Comparison of ENCODE assay signal across 8 cellular contexts in the genomic region with DNA sequence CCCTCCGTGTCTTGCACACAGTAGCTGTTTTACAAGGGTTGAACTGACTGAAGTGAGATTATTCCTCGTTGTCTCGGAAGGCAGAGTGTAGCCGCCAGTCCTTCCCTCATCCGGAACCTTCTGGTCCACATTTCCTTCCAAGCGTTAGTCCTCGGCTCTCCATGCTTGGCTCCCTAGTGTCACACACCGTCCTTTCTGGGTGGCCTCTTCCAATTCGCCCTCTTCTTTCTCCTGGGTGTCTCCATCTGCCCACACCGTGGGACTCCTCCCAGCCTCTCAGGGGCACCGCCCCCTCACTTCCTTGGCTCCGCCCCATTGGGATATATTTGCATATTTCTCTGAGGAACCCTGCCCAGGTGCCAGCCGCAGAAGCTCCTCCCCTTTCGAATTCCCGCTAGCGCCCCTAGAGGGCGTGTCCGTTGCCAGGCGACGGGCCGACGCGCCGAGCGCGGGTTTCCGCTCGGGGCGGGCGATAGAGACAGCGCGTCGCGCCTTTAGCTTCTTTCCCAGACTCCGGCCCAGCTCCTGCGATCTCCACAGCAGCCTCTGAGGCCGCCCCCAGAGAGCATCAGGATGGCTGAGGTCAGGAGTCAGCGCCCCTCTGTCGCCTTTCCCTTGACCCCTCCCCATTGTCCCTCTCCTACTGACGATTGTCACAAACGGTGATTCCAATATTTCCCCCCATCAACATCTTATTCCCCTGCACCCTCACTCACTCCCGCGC. TPM values are rescaled to one million over a fixed set of nuclear protein-coding genes. Genes with fewer than 3 reads are reported as not detected.
DNase-seq lines count a peak whose midpoint lies in the region; FAIRE-seq and TF ChIP-seq lines count a peak whose summit lies in the region.

A gene with protein sequence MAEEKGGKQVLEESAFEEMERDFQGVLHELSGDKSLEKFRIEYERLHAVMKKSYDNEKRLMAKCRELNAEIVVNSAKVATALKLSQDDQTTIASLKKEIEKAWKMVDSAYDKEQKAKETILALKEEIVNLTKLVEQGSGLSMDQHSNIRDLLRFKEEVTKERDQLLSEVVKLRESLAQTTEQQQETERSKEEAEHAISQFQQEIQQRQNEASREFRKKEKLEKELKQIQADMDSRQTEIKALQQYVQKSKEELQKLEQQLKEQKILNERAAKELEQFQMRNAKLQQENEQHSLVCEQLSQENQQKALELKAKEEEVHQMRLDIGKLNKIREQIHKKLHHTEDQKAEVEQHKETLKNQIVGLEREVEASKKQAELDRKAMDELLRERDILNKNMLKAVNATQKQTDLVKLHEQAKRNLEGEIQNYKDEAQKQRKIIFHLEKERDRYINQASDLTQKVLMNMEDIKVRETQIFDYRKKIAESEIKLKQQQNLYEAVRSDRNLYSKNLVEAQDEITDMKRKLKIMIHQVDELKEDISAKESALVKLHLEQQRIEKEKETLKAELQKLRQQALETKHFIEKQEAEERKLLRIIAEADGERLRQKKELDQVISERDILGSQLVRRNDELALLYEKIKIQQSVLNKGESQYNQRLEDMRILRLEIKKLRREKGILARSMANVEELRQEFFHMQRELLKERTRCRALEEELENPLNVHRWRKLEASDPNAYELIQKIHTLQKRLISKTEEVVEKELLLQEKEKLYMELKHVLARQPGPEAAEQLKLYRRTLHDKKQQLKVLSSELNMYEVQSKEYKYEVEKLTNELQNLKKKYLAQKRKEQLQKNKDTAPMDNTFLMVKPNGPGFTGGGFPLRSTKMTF (plus strand): TSS at position 509 of the 724 bp plus-strand sequence. CDS start 65 bp downstream, at position 574.

- no peaks in the 10 kb centered on the region for H3K27me3 ChIP-seq in neutrophil
- H3K27me3 ChIP-seq in subcutaneous abdominal adipose tissue (ENCODE audit: control insufficient read depth in 5 of 5, insufficient read depth in 4 of 5, low read length in 5 of 5): no peaks in the 10 kb centered on the region

- peak; percentile 86 for TF ChIP-seq CTCF in neutrophil (IDR thresholded peaks at IDR 0.05)

- H3K4me1 ChIP-seq in neutrophil (ENCODE audit: control insufficient read depth in 1 of 2, insufficient read depth in 1 of 2, low read depth in 1 of 2, low read length in 1 of 2) (peaks cover 68 to 71% of the 10 kb centered on the region in 2 experiments), subcutaneous abdominal adipose tissue (ENCODE audit: control insufficient read depth in 5 of 5, insufficient read depth in 5 of 5, low read length in 5 of 5) (peaks cover 5 to 30% (median 23%) of the 10 kb centered on the region in 5 donors)

- peaks cover 13% of the 10 kb centered on the region for H3K4me1 Mint-ChIP-seq in activated T-helper 2 cell treated with anti-CD3 and anti-CD28 coated beads, Interferon-gamma antibody, Interleukin-2, Interleukin-4, amounts not matched to agents 10 μg/mL and 5 μg/mL and 100 μg/mL, durations not matched to agents 14 hours and 24 hours and 36 hours (ENCODE audit: low read depth)

- peak within 1 kb of the TSS; percentile 56 for H3K27ac Mint-ChIP-seq in activated T-helper 2 cell treated with anti-CD3 and anti-CD28 coated beads, Interferon-gamma antibody, Interleukin-2, Interleukin-4, amounts not matched to agents 10 μg/mL and 5 μg/mL and 100 μg/mL, durations not matched to agents 14 hours and 24 hours and 36 hours

- peak within 1 kb of the TSS; percentile 60 to 61 for H3K4me3 ChIP-seq in neutrophil (ENCODE audit: low read depth in 1 of 2, low read length in 1 of 2)
- H3K4me3 ChIP-seq in subcutaneous abdominal adipose tissue (ENCODE audit: low read depth in 1 of 5, low read length in 5 of 5): peak within 1 kb of the TSS; percentile 45 to 81 (median 66)

- peak; percentile 53 for FAIRE-seq in RCC 7860 (lab: Jason Lieb, UNC)

- H3K9me3 ChIP-seq in neutrophil: no peaks in the 10 kb centered on the region
- H3K9me3 ChIP-seq in subcutaneous abdominal adipose tissue (ENCODE audit: control insufficient read depth in 5 of 5, low read length in 5 of 5): no peaks in the 10 kb centered on the region

- no peaks in the 10 kb centered on the region for H3K36me3 ChIP-seq in neutrophil
- H3K36me3 ChIP-seq in subcutaneous abdominal adipose tissue (ENCODE audit: control insufficient read depth in 5 of 5, insufficient read depth in 5 of 5, low read length in 5 of 5): no peaks in the 10 kb centered on the region

- H3K36me3 Mint-ChIP-seq in activated T-helper 2 cell treated with anti-CD3 and anti-CD28 coated beads, Interferon-gamma antibody, Interleukin-2, Interleukin-4, amounts not matched to agents 10 μg/mL and 5 μg/mL and 100 μg/mL, durations not matched to agents 14 hours and 24 hours and 36 hours (ENCODE audit: low read depth): no peaks in the 10 kb centered on the region

- peak; percentile 91 for DNase-seq in EH (ENCODE audit: low read depth)
- DNase-seq in GOT3 (lab: John Stamatoyannopoulos, UW): peak; percentile 73
- peak; percentile 22 for DNase-seq in LHCN-M2 (ENCODE audit: low read depth)
- DNase-seq in RCC 7860 (ENCODE audit: low spot score): peak; percentile 73
- peak; percentile 87 for DNase-seq in activated T-helper 2 cell treated with anti-CD3 and anti-CD28 coated beads, Interferon-gamma antibody, Interleukin-2, Interleukin-4, amounts not matched to agents 10 μg/mL and 5 μg/mL and 100 μg/mL, durations not matched to agents 14 hours and 24 hours and 36 hours (ENCODE audit: low spot score)
- DNase-seq in foreskin melanocyte: peak; percentile 88

- no peaks in the 10 kb centered on the region for H3K27me3 Mint-ChIP-seq in activated T-helper 2 cell treated with anti-CD3 and anti-CD28 coated beads, Interferon-gamma antibody, Interleukin-2, Interleukin-4, amounts not matched to agents 10 μg/mL and 5 μg/mL and 100 μg/mL, durations not matched to agents 14 hours and 24 hours and 36 hours (ENCODE audit: low read depth)

- H3K27ac ChIP-seq in neutrophil (peak within 1 kb of the TSS; percentile 98), subcutaneous abdominal adipose tissue (ENCODE audit: low read depth, low read length) (no peak within 1 kb of the TSS)

- intact Hi-C loops in activated T-helper 2 cell treated with anti-CD3 and anti-CD28 coated beads, Interferon-gamma antibody, Interleukin-2, Interleukin-4, amounts not matched to agents 10 μg/mL and 5 μg/mL and 100 μg/mL, durations not matched to agents 14 hours and 24 hours and 36 hours (cut with micrococcal nuclease): loop anchor here (1.0 kb wide), 1 partner anchor 84 kb away; the partner anchor contains the start of gene GSTO2

- peak within 1 kb of the TSS in 2 of 5 donors; percentile 11 to 41 for H3K9ac ChIP-seq in subcutaneous abdominal adipose tissue (ENCODE audit: low read length in 5 of 5)

- peak within 1 kb of the TSS; percentile 64 for H3K4me3 Mint-ChIP-seq in activated T-helper 2 cell treated with anti-CD3 and anti-CD28 coated beads, Interferon-gamma antibody, Interleukin-2, Interleukin-4, amounts not matched to agents 10 μg/mL and 5 μg/mL and 100 μg/mL, durations not matched to agents 14 hours and 24 hours and 36 hours (ENCODE audit: low read depth)

- H3K9me3 Mint-ChIP-seq in activated T-helper 2 cell treated with anti-CD3 and anti-CD28 coated beads, Interferon-gamma antibody, Interleukin-2, Interleukin-4, amounts not matched to agents 10 μg/mL and 5 μg/mL and 100 μg/mL, durations not matched to agents 14 hours and 24 hours and 36 hours: no peaks in the 10 kb centered on the region

RNA-seq across cellular contexts. Expression of the gene that starts here (rescaled TPM):
- 1.4 TPM in 2 replicates for total RNA-seq in LHCN-M2 (2014; rRNA removed)
- polyA plus RNA-seq in LHCN-M2 (2012): 0.24 TPM
- total RNA-seq in activated T-helper 2 cell treated with anti-CD3 and anti-CD28 coated beads, Interferon-gamma antibody, Interleukin-2, Interleukin-4, amounts not matched to agents 10 μg/mL and 5 μg/mL and 100 μg/mL, durations not matched to agents 14 hours and 24 hours and 36 hours: 0.57 and 1.1 TPM in 2 replicates

Comparison
In these comparisons a context has a peak if more than half of its experiments do, and no peak if none do; other contexts are left out.
1. DNase-seq: peak in every context shown above with its lines; median percentile 91 in EH; 88 in foreskin melanocyte; 87 in activated T-helper 2 cell treated with anti-CD3 and anti-CD28 coated beads, Interferon-gamma antibody, Interleukin-2, Interleukin-4, amounts not matched to agents 10 μg/mL and 5 μg/mL and 100 μg/mL, durations not matched to agents 14 hours and 24 hours and 36 hours; 73 in GOT3; 73 in RCC 7860; 22 in LHCN-M2.